ENCODE assay signal across 8 cellular contexts in the genomic region with DNA sequence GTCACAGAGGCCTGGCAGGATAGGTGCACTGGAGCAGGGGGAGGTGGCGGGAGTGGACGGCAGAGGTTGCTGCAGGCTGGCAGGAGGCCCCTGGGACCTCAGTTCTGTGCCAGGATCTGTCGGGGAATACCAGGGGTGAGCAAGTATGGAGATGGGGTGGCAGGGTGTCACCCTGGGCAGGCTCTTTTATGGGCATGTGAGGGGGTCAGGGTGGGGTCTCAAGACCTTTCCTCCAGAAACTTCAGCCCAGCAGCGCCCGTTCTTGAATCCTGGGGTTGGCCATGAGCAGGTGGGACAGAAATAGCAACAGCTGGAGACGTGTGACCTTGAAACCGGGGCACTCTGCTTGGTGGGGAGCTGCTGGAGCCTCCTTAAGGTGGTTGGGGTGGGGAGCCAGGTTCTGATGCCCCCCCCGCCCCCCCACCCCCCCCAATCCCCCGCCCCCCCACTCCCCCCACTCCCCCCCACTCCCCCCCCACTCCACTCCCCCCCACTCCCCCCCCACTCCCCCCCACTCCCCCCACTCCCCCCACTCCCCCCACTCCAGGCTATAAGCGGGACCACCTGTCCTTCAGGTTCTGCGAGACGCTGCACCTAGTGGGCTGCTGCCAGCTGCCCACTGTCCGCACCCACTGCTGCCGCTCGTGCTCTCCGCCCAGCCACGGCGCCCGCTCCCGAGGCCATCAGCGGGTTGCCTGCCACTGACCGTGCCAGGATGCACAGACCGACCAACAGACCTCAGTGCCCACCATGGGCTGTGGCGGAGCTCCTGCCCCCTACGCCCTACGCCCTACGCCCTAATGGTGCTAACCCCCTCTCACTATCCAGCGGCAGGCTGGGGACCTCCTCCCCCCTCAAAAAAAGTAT.
A peak's percentile ranks its signal among the peaks of the same experiment; 100 is the strongest.
DNase-seq lines count a peak whose midpoint lies in the region; ATAC-seq and TF ChIP-seq lines count a peak whose summit lies in the region.

No MANE protein-coding gene starts in this region.

- no peak overlapping the region for H3K4me3 Mint-ChIP-seq in activated CD4-positive, alpha-beta memory T cell treated with anti-CD3 and anti-CD28 coated beads, Interleukin-2, amount 10 ng/mL, durations not matched to agents 7 days and 5 days

- no peak for DNase-seq in AG04450 (ENCODE audit: low read depth, low spot score)
- DNase-seq in activated CD4-positive, alpha-beta memory T cell treated with anti-CD3 and anti-CD28 coated beads, Interleukin-2, amount 10 ng/mL, durations not matched to agents 7 days and 5 days, result no peak
- DNase-seq in left ventricle myocardium superior, result peak; percentile 46
- peak; percentile 61 for DNase-seq in sciatic nerve (ENCODE audit: low spot score)
- no peak for DNase-seq in NCI-H1092 treated with DMSO at 0.1 percent for 48 hours (lab: John Stamatoyannopoulos, UW)
- no peak for DNase-seq in NK-92 treated with Interleukin-12 subunit alpha and Interleukin-12 subunit beta, amount 100 ng/mL, for 24 hours (lab: John Stamatoyannopoulos, UW)

- peak overlapping the region; percentile 39 for H3K27ac ChIP-seq in AG04450 (ENCODE audit: low read depth, low read length)

- H3K27me3 ChIP-seq in AG04450 (ENCODE audit: control insufficient read depth, insufficient read depth, low read length), result no peaks in the 10 kb centered on the region

- CTCF ChIA-PET in AG04450 (lab: Charles Lee), result interaction anchor here (1.8 kb wide), 1 partner anchor 248 kb away, joined by 5 read pairs; no protein-coding TSS in a partner anchor
- CTCF ChIA-PET in activated CD4-positive, alpha-beta memory T cell treated with anti-CD3 and anti-CD28 coated beads, Interleukin-2, amount 10 ng/mL, durations not matched to agents 7 days and 5 days (lab: Charles Lee), result interaction anchor here (0.6 to 2.7 kb wide), 2 partner anchors 25 to 121 kb away, joined by 3 to 9 read pairs; no protein-coding TSS in a partner anchor

- H3K9me3 Mint-ChIP-seq in activated CD4-positive, alpha-beta memory T cell treated with anti-CD3 and anti-CD28 coated beads, Interleukin-2, amount 10 ng/mL, durations not matched to agents 7 days and 5 days, result no peaks in the 10 kb centered on the region

- no peak overlapping the region for H3K4me3 ChIP-seq in AG04450 (ENCODE audit: low read depth, low read length)

- no peak for TF ChIP-seq CTCF in AG04450 (IDR thresholded peaks at IDR 0.05; ENCODE audit: low read depth, low read length)

- no peaks in the 10 kb centered on the region for H3K27me3 Mint-ChIP-seq in activated CD4-positive, alpha-beta memory T cell treated with anti-CD3 and anti-CD28 coated beads, Interleukin-2, amount 10 ng/mL, durations not matched to agents 7 days and 5 days

- peaks cover 23% of the 10 kb centered on the region for H3K4me1 Mint-ChIP-seq in activated CD4-positive, alpha-beta memory T cell treated with anti-CD3 and anti-CD28 coated beads, Interleukin-2, amount 10 ng/mL, durations not matched to agents 7 days and 5 days

- H3K36me3 Mint-ChIP-seq in activated CD4-positive, alpha-beta memory T cell treated with anti-CD3 and anti-CD28 coated beads, Interleukin-2, amount 10 ng/mL, durations not matched to agents 7 days and 5 days (ENCODE audit: low read depth), result peaks cover 24% of the 10 kb centered on the region

- peak overlapping the region; percentile 21 for H3K27ac Mint-ChIP-seq in activated CD4-positive, alpha-beta memory T cell treated with anti-CD3 and anti-CD28 coated beads, Interleukin-2, amount 10 ng/mL, durations not matched to agents 7 days and 5 days

- intact Hi-C loops in left ventricle myocardium superior (cut with micrococcal nuclease), result no loop called here
- intact Hi-C loops in sciatic nerve (cut with DNase I), result no loop called here

- POLR2A ChIA-PET in AG04450 (lab: Yijun Ruan, JAX), result no interaction called here
- POLR2A ChIA-PET in activated CD4-positive, alpha-beta memory T cell treated with anti-CD3 and anti-CD28 coated beads, Interleukin-2, amount 10 ng/mL, durations not matched to agents 7 days and 5 days (lab: Charles Lee), result no interaction called here

- ATAC-seq in left ventricle myocardium superior (peak; percentile 27), sciatic nerve (no peak), GM21447 (IDR thresholded peaks at IDR 0.05; ENCODE audit: unreplicated experiment) (no peak), esophagus mucosa (no peak)

- no peaks in the 10 kb centered on the region; the same call in 1 of the 2 replicates for H3K9me3 ChIP-seq in AG04450 (ENCODE audit: control insufficient read depth, insufficient read depth, low read length)

Comparison
In these comparisons a context has a peak if more than half of its experiments do, and no peak if none do; other contexts are left out.
1. DNase-seq: peak in left ventricle myocardium superior (single experiment) and sciatic nerve (single experiment); none in AG04450 (single experiment), activated CD4-positive, alpha-beta memory T cell treated with anti-CD3 and anti-CD28 coated beads, Interleukin-2, amount 10 ng/mL, durations not matched to agents 7 days and 5 days (single experiment), NCI-H1092 treated with DMSO at 0.1 percent for 48 hours (single experiment) and NK-92 treated with Interleukin-12 subunit alpha and Interleukin-12 subunit beta, amount 100 ng/mL, for 24 hours (single experiment).